4 cellular contexts compared by ENCODE assay signal in genomic region chr11:124311677-124312076, GRCh38.
TF ChIP-seq lines count a peak whose summit lies in the region.

No MANE protein-coding gene starts in this region.

TF ChIP-seq in A549, 52 proteins besides CTCF, POLR2A, EP300 and RAD21:
- TF ChIP-seq MAZ (IDR thresholded peaks at IDR 0.05; ENCODE audit: borderline replicate concordance, low read depth, low read length) (no peak), MAFK (IDR thresholded peaks at IDR 0.05; ENCODE audit: partially characterized antibody) (peak; percentile 82)
TF ChIP-seq in A549: peak in this region for 1.

TF ChIP-seq in IMR-90, 13 proteins besides CTCF, POLR2A, EP300 and RAD21:
- TF ChIP-seq FOS (IDR thresholded peaks at IDR 0.05; ENCODE audit: low read depth, low read length) (no peak), MAFK (IDR thresholded peaks at IDR 0.05; ENCODE audit: low read depth, low read length) (peak; percentile 92)

TF ChIP-seq in H1, 55 proteins besides CTCF, POLR2A, EP300 and RAD21:
- TF ChIP-seq SP4 (IDR thresholded peaks at IDR 0.05; ENCODE audit: low read length) (no peak), MAFK (IDR thresholded peaks at IDR 0.05; ENCODE audit: low read depth, low read length) (peak; percentile 57; the same call in 1 of the 2 replicates)

TF ChIP-seq in GM12891, 5 proteins besides CTCF, POLR2A, EP300 and RAD21:
- TF ChIP-seq POU2F2 (IDR thresholded peaks at IDR 0.05; ENCODE audit: low read depth, low read length) (no peak), SPI1 (IDR thresholded peaks at IDR 0.05; ENCODE audit: low read depth, low read length) (no peak), TAF1 (IDR thresholded peaks at IDR 0.05; ENCODE audit: low read depth, low read length) (no peak), PAX5 (IDR thresholded peaks at IDR 0.05; ENCODE audit: insufficient read depth, low read length, severe bottlenecking) (no peak), POLR2AphosphoS5 (IDR thresholded peaks at IDR 0.05; ENCODE audit: low read depth, low read length) (no peak)
